In genomic region chr5:120108586-120109254, GRCh38 we compare ENCODE assay signal across 16 cellular contexts.
A peak's percentile ranks its signal among the peaks of the same experiment; 100 is the strongest.
DNase-seq lines count a peak whose midpoint lies in the region; ATAC-seq and TF ChIP-seq lines count a peak whose summit lies in the region.
"Had no signal": no experiment of that assay in that cellular context is flagged by ENCODE, and none has a peak within 500 bp of the region (broad histone marks: within the 10 kb centered on the region; RNA-seq: fewer than 3 reads in every experiment).

No MANE protein-coding gene starts in this region.

- H3K9ac ChIP-seq in mammary epithelial cell (ENCODE audit: insufficient read depth, low read length), result no peak overlapping the region
- H3K9ac ChIP-seq: SK-N-SH had no signal

- no peak for ATAC-seq in HG02840 (IDR thresholded peaks at IDR 0.05; ENCODE audit: low FRiP score, unreplicated experiment)
- no peak for ATAC-seq in HG03196 (IDR thresholded peaks at IDR 0.05; ENCODE audit: unreplicated experiment)
- ATAC-seq in GM21360 (IDR thresholded peaks at IDR 0.05; ENCODE audit: unreplicated experiment), result no peak
- ATAC-seq: Right ventricle myocardium inferior had no signal

- no peak overlapping the region for H3K27ac ChIP-seq in mammary epithelial cell (ENCODE audit: insufficient read depth, low read depth, low read length)

- H2AFZ ChIP-seq in mammary epithelial cell (ENCODE audit: low read depth, low read length), result peak overlapping the region; percentile 30

- no peaks in the 10 kb centered on the region for H3K36me3 ChIP-seq in mammary epithelial cell (ENCODE audit: insufficient read depth, low read length)

- no TSS peak for BruUV-seq in mammary epithelial cell (replicated peaks; lab: Mats Ljungman, UMichigan)

- DNase-seq in AG08395 (ENCODE audit: low spot score) (peak; percentile 21), GM04503 (ENCODE audit: low read depth) (peak; percentile 30), mammary epithelial cell (peak; percentile 28), fibroblast of pulmonary artery (ENCODE audit: low read depth) (peak; percentile 32)
- DNase-seq in central memory CD4-positive, alpha-beta T cell, result no peak
- DNase-seq: CD4-positive, alpha-beta memory T cell; DND-41; H7; NCI-H1048; NCI-H1694; NCI-H446; SK-N-SH had no signal

- H3K79me2 ChIP-seq in mammary epithelial cell (ENCODE audit: insufficient read depth, low read length), result no peaks in the 10 kb centered on the region

- no peaks in the 10 kb centered on the region for H3K9me3 ChIP-seq in mammary epithelial cell (replicated peaks; ENCODE audit: insufficient read depth, low read length)
- H3K9me3 ChIP-seq: SK-N-SH had no signal

- no peaks in the 10 kb centered on the region for H3K27me3 ChIP-seq in mammary epithelial cell (ENCODE audit: insufficient read depth, low read length)

- peaks cover 5% of the 10 kb centered on the region for H3K4me1 ChIP-seq in mammary epithelial cell (ENCODE audit: insufficient read depth, low read length)

- in situ Hi-C loops in mammary epithelial cell (cut with MboI; ENCODE audit: low sequenced_read_pairs in 2 of 2), result no loop called here

- H4K20me1 ChIP-seq in mammary epithelial cell (ENCODE audit: insufficient read depth, low read length), result no peaks in the 10 kb centered on the region

- H3K4me2 ChIP-seq in mammary epithelial cell (ENCODE audit: insufficient read depth, low read depth, low read length), result no peak overlapping the region
- H3K4me2 ChIP-seq: SK-N-SH had no signal

- CTCF ChIA-PET in mammary epithelial cell (lab: Charles Lee; ENCODE audit: low non-redundant PET), result no interaction called here

- WGBS in mammary epithelial cell (ENCODE audit: low coverage, missing lambda C conversion rate), result 67% methylated on average over 4 of the region's 4 CpGs

- no peak overlapping the region for H3K4me3 ChIP-seq in mammary epithelial cell (replicated peaks in 1 of 3; ENCODE audit: insufficient read depth in 1 of 3, low read depth in 2 of 3, low read length in 3 of 3)
- H3K4me3 ChIP-seq in fibroblast of pulmonary artery (replicated peaks; ENCODE audit: low read depth, low read length), result no peak overlapping the region

- TF ChIP-seq CTCF in mammary epithelial cell (conservative IDR thresholded peaks at IDR 0.05 in 1 of 2, IDR thresholded peaks at IDR 0.05 in 1 of 2; ENCODE audit: extremely low read depth in 1 of 2, insufficient read depth in 1 of 2, low read depth in 1 of 2, low read length in 2 of 2) (no peak), fibroblast of pulmonary artery (IDR thresholded peaks at IDR 0.05; ENCODE audit: low read length, missing control alignments) (no peak)

- intact Hi-C loops in mammary epithelial cell (cut with micrococcal nuclease), result no loop called here

- dilution Hi-C loops in mammary epithelial cell (cut with HindIII; ENCODE audit: low sequenced_read_pairs), result no loop called here
